Comparison of ENCODE assay signal across 8 cellular contexts in the genomic region with DNA sequence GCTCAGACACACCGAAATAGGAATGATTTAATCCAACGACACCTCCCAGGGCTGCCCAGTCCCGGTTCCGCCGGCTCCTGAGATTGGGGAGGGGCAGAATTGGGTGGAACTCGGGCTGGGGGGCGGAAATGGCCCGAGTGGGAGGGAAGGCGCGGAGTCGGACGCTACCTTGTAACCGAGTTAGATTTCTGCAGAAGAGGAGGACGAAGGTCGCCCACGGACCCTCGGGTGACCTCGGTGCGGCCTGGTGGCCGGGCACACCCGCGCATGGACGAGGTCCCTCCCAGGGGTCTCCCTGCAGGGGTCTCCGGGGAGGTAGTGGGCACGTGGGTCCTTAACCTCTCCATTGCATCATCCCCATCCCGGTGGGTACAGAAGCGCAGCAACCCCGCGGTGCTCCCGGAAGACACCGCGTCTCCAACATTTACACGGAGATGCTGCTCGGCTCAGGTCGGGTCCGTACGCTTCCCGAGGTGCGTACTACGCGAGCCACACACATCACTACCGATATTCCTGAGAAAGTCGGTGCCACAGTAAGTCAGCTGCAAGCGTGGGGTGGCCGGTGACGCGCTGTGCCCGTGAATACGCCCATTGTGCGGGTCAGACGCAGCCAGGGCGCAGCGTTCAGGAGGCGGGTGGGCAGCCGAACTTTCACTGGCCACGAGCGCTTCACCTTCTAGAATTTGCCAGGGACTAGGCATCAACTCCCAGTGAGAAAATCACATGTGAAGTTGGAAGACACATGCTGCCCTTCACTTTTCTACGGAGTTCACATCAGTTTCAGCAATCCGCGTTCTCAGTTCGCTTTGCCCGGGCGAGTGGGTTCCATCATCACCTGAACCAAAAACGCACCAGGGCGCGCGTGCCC. TPM values are rescaled to one million over a fixed set of nuclear protein-coding genes. Genes with fewer than 3 reads are reported as not detected.
DNase-seq lines count a peak whose midpoint lies in the region; ATAC-seq and TF ChIP-seq lines count a peak whose summit lies in the region.

No MANE protein-coding gene starts in this region.

- H3K27me3 ChIP-seq in Peyer's patch (no peaks in the 10 kb centered on the region), body of pancreas (no peaks in the 10 kb centered on the region)

- peak overlapping the region; percentile 69 to 91 (median 81) for H3K27ac ChIP-seq in Peyer's patch
- peak overlapping the region; percentile 81 to 91 (median 90) for H3K27ac ChIP-seq in body of pancreas
- H3K27ac ChIP-seq in skin epidermis = peak overlapping the region in 20 of 21 experiments; percentile 37 to 90 (median 76)

- peak overlapping the region; percentile 91 for H3K27ac Mint-ChIP-seq in Calu3 (ENCODE audit: unreplicated experiment)

- H3K36me3 ChIP-seq in Peyer's patch = no peaks in the 10 kb centered on the region
- no peaks in the 10 kb centered on the region for H3K36me3 ChIP-seq in body of pancreas (replicated peaks in 1 of 2; ENCODE audit: insufficient read depth in 1 of 2, low read depth in 2 of 2)

- H3K4me3 Mint-ChIP-seq in Calu3 (ENCODE audit: low read depth, unreplicated experiment) = peak overlapping the region; percentile 89

- TF ChIP-seq CTCF in Calu3 (IDR thresholded peaks at IDR 0.05; ENCODE audit: unreplicated experiment) (no peak), Peyer's patch (IDR thresholded peaks at IDR 0.05) (no peak), body of pancreas (IDR thresholded peaks at IDR 0.05) (no peak)

- WGBS in body of pancreas, 2 donors = 0% methylated on average over 6 to 67 of the region's 67 CpGs

- H3K9me3 ChIP-seq in Peyer's patch = no peaks in the 10 kb centered on the region
- no peaks in the 10 kb centered on the region for H3K9me3 ChIP-seq in body of pancreas

- H3K4me3 ChIP-seq in Peyer's patch (peak overlapping the region; percentile 52 to 94 (median 72)), body of pancreas (peak overlapping the region; percentile 27 to 64), skin epidermis (peak overlapping the region; percentile 45 to 78 (median 69))

- intact Hi-C loops in Calu3 (cut with micrococcal nuclease; ENCODE audit: unreplicated experiment) = loop anchor here (2.0 to 5.0 kb wide), 4 partner anchors 40 to 195 kb away; no protein-coding TSS in a partner anchor
- intact Hi-C loops in body of pancreas (cut with DNase I) = no loop called here

- TF ChIP-seq POLR2A in Peyer's patch (IDR thresholded peaks at IDR 0.05) (peak in 1 of 2 donors; percentile 19), body of pancreas (IDR thresholded peaks at IDR 0.05) (peak in 2 of 3 donors; percentile 29 to 49)

- H3K4me1 Mint-ChIP-seq in Calu3 (ENCODE audit: low read depth, unreplicated experiment) = peaks cover 27% of the 10 kb centered on the region

- ATAC-seq in HG02571 (IDR thresholded peaks at IDR 0.05; ENCODE audit: unreplicated experiment) (peak; percentile 0), body of pancreas (peak; percentile 38), GM18520 (IDR thresholded peaks at IDR 0.05; ENCODE audit: unreplicated experiment) (no peak)

- H3K36me3 Mint-ChIP-seq in Calu3 (ENCODE audit: insufficient read depth, unreplicated experiment) = peaks cover 62% of the 10 kb centered on the region

- no TSS peak for BruUV-seq in Calu3 (replicated peaks; lab: Mats Ljungman, UMichigan)

- CTCF ChIA-PET in Calu3 (lab: Charles Lee) = no interaction called here

- H3K27me3 Mint-ChIP-seq in Calu3 (ENCODE audit: unreplicated experiment) = no peaks in the 10 kb centered on the region

- peaks cover 0 to 17% (median 4%) of the 10 kb centered on the region in 4 donors for H3K4me1 ChIP-seq in Peyer's patch
- peaks cover 35% of the 10 kb centered on the region for H3K4me1 ChIP-seq in body of pancreas

- no peaks in the 10 kb centered on the region for H3K9me3 Mint-ChIP-seq in Calu3 (ENCODE audit: low read depth, unreplicated experiment)

- DNase-seq in Calu3 (peak; percentile 40), Peyer's patch (peak in 2 of 3 donors; percentile 64 to 73), body of pancreas (peak; percentile 45 to 62 (median 48)), iPS-NIHi7 (ENCODE audit: extremely low spot score) (peak; percentile 20), foreskin melanocyte (no peak)

RNA-seq across cellular contexts. Expression of a gene that starts 3.0 kb away (rescaled TPM):
- total RNA-seq in Calu3 (2022) (41.6 and 44.2 TPM in 2 replicates), Peyer's patch (10 to 100 TPM; 19.8 to 39.6 (median 25.7) TPM), body of pancreas (10 to 100 TPM; 13.5 to 16.5 TPM)
